ENCODE assay signal across 1 cellular context in the genomic region with DNA sequence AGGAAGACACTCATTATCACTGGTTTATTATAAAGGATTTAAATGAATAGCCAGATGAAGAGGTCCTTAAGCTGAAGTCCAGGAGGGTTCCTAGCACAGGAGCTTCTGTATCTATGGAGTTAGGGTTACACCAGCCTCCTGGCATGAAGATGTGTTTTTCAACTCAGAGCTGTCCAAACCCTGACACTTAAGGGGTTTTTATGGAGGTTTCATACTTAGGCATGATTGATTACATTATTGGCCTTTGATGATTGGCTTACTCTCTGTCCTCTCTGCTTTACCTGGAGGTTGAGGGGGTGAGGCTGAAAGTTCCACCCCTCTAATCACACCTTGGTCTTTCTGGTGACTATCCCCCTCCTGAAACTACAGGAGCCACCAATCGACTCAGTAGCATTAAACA.
TF ChIP-seq lines count a peak whose summit lies in the region.

No MANE protein-coding gene starts in this region.

TF ChIP-seq in GM12878, 131 proteins besides CTCF, POLR2A, EP300 and RAD21 (continued from another document):
- no peak for TF ChIP-seq CBX3 (IDR thresholded peaks at IDR 0.05; ENCODE audit: borderline replicate concordance, low read depth)
- TF ChIP-seq, protein P1, sequence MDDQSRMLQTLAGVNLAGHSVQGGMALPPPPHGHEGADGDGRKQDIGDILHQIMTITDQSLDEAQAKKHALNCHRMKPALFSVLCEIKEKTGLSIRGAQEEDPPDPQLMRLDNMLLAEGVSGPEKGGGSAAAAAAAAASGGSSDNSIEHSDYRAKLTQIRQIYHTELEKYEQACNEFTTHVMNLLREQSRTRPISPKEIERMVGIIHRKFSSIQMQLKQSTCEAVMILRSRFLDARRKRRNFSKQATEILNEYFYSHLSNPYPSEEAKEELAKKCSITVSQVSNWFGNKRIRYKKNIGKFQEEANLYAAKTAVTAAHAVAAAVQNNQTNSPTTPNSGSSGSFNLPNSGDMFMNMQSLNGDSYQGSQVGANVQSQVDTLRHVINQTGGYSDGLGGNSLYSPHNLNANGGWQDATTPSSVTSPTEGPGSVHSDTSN (IDR thresholded peaks at IDR 0.05; ENCODE audit: insufficient replicate concordance, low read depth, low read length), result peak; percentile 57
- TF ChIP-seq MXI1 (IDR thresholded peaks at IDR 0.05; ENCODE audit: low read depth, low read length), result no peak
- TF ChIP-seq NBN (IDR thresholded peaks at IDR 0.05), result no peak
- TF ChIP-seq, protein P2, sequence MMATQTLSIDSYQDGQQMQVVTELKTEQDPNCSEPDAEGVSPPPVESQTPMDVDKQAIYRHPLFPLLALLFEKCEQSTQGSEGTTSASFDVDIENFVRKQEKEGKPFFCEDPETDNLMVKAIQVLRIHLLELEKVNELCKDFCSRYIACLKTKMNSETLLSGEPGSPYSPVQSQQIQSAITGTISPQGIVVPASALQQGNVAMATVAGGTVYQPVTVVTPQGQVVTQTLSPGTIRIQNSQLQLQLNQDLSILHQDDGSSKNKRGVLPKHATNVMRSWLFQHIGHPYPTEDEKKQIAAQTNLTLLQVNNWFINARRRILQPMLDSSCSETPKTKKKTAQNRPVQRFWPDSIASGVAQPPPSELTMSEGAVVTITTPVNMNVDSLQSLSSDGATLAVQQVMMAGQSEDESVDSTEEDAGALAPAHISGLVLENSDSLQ (IDR thresholded peaks at IDR 0.05), result peak; percentile 47
- TF ChIP-seq RBBP5 (conservative IDR thresholded peaks at IDR 0.05), result no peak
